ENCODE assay signal across 1 cellular context in the genomic region with DNA sequence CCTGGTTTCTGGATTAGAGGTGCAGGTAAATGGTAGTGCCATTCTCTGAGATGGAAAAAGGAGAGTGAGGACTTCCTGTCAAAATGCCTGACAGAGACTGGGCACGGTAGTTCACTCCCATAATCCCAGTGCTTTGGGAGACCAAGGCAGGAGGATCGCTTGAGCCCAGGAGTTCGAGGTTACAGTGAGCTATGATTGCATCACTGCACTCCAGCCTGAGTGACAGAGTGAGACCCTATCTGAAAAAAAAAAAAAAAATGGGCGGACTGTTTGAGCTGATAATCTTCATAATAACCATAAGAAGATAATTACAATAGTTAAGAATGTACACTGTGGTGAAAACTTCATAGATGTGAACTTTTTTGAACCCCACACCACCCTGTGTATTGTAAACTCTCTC.
TF ChIP-seq lines count a peak whose summit lies in the region.

No MANE protein-coding gene starts in this region.

TF ChIP-seq in K562, 482 proteins besides CTCF, POLR2A, EP300 and RAD21 (continued from another document):
- TF ChIP-seq, protein P1, sequence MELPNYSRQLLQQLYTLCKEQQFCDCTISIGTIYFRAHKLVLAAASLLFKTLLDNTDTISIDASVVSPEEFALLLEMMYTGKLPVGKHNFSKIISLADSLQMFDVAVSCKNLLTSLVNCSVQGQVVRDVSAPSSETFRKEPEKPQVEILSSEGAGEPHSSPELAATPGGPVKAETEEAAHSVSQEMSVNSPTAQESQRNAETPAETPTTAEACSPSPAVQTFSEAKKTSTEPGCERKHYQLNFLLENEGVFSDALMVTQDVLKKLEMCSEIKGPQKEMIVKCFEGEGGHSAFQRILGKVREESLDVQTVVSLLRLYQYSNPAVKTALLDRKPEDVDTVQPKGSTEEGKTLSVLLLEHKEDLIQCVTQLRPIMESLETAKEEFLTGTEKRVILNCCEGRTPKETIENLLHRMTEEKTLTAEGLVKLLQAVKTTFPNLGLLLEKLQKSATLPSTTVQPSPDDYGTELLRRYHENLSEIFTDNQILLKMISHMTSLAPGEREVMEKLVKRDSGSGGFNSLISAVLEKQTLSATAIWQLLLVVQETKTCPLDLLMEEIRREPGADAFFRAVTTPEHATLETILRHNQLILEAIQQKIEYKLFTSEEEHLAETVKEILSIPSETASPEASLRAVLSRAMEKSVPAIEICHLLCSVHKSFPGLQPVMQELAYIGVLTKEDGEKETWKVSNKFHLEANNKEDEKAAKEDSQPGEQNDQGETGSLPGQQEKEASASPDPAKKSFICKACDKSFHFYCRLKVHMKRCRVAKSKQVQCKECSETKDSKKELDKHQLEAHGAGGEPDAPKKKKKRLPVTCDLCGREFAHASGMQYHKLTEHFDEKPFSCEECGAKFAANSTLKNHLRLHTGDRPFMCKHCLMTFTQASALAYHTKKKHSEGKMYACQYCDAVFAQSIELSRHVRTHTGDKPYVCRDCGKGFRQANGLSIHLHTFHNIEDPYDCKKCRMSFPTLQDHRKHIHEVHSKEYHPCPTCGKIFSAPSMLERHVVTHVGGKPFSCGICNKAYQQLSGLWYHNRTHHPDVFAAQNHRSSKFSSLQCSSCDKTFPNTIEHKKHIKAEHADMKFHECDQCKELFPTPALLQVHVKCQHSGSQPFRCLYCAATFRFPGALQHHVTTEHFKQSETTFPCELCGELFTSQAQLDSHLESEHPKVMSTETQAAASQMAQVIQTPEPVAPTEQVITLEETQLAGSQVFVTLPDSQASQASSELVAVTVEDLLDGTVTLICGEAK (IDR thresholded peaks at IDR 0.05), result no peak
- TF ChIP-seq, protein P1 (CRISPR knock-in tag; IDR thresholded peaks at IDR 0.05), result no peak
- TF ChIP-seq FOXJ3 (CRISPR knock-in tag; IDR thresholded peaks at IDR 0.05) (no peak), SMAD3 (CRISPR knock-in tag; conservative IDR thresholded peaks at IDR 0.05) (no peak), CEBPB (tag; IDR thresholded peaks at IDR 0.05) (peak; percentile 58), ZNF354B (CRISPR knock-in tag; IDR thresholded peaks at IDR 0.05) (no peak), RFX1 (IDR thresholded peaks at IDR 0.05) (no peak), ZNF140 (CRISPR knock-in tag; IDR thresholded peaks at IDR 0.05) (no peak), U2AF1 (optimal IDR thresholded peaks at IDR 0.05; ENCODE audit: low read depth, low read length) (no peak), POLR2AphosphoS2 (IDR thresholded peaks at IDR 0.05; ENCODE audit: low read length) (no peak), ZC3H4 (CRISPR knock-in tag; IDR thresholded peaks at IDR 0.05; ENCODE audit: borderline replicate concordance) (no peak), HDAC6 (IDR thresholded peaks at IDR 0.05; ENCODE audit: low read depth, low read length) (no peak), ZNF12 (CRISPR knock-in tag; IDR thresholded peaks at IDR 0.05) (no peak)
TF ChIP-seq in K562: peak in this region for 4.
